24 cellular contexts compared by ENCODE assay signal in the genomic region with DNA sequence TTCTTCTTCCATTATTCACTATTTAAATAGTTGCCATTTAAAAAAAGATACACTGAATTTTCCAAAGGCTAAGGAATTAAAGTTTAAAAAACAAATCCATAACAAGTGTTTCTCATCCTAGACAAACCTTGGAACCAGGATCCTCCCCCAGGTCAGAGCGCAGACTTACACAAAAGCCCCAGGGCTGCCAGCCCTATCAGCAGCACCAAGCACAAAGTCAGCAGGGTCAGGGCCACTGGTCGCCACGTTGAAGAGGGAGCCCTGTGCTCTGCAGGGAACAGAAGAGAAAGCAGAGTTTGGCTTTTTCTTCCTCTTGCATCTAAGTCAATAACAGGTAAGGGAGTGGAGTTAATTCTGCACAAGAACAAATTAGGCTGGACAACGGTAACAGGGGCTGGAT. TPM values are rescaled to one million over a fixed set of nuclear protein-coding genes. Genes with fewer than 3 reads are reported as not detected.
DNase-seq lines count a peak whose midpoint lies in the region; ATAC-seq, FAIRE-seq and TF ChIP-seq lines count a peak whose summit lies in the region.
"Had no signal": no experiment of that assay in that cellular context is flagged by ENCODE, and none has a peak within 500 bp of the region (broad histone marks: within the 10 kb centered on the region; RNA-seq: fewer than 3 reads in every experiment).

No MANE protein-coding gene starts in this region.

- 30% methylated on average over 4 of the region's 4 CpGs for WGBS in liver
- 3% methylated on average over 4 of the region's 4 CpGs for WGBS in HepG2 (ENCODE audit: low lambda C conversion rate)
- 57 to 63% methylated on average over 2 to 4 of the region's 4 CpGs for WGBS in endodermal cell (ENCODE audit: insufficient coverage in 1 of 2, insufficient read length in 1 of 2), 2 experiments
- 35 to 42% (median 38%) methylated on average over 4 of the region's 4 CpGs for WGBS in heart left ventricle, 4 donors
- 87% methylated on average over 4 of the region's 4 CpGs for WGBS in mammary epithelial cell (ENCODE audit: low coverage, missing lambda C conversion rate)

- in situ Hi-C loops in HepG2 (cut with HindIII; ENCODE audit: extremely low pct_ligation_motif_present, low pct_unique_long_range_greater_than_20kb) (no loop called here), mammary epithelial cell (cut with MboI; ENCODE audit: low sequenced_read_pairs in 2 of 2) (no loop called here)

- POLR2A ChIA-PET in HepG2 (lab: Yijun Ruan, JAX), result no interaction called here

- H3K27me3 ChIP-seq in liver (ENCODE audit: control insufficient read depth in 4 of 4, insufficient read depth in 4 of 4, low read length in 3 of 4), result no peaks in the 10 kb centered on the region
- no peaks in the 10 kb centered on the region; a peak in 1 of 5 replicates for H3K27me3 ChIP-seq in HepG2 (ENCODE audit: control insufficient read depth in 1 of 2, insufficient read depth in 2 of 2, low read length in 2 of 2)
- H3K27me3 ChIP-seq in endodermal cell (ENCODE audit: control insufficient read depth, insufficient read depth, low read length, poor library complexity, severe bottlenecking), result no peaks in the 10 kb centered on the region
- H3K27me3 ChIP-seq in neutrophil, result no peaks in the 10 kb centered on the region
- H3K27me3 ChIP-seq in heart left ventricle, result no peaks in the 10 kb centered on the region
- H3K27me3 ChIP-seq in mammary epithelial cell (ENCODE audit: insufficient read depth, low read length), result no peaks in the 10 kb centered on the region
- H3K27me3 ChIP-seq: BLaER1, MG63 had no signal

- TF ChIP-seq CTCF in liver (IDR thresholded peaks at IDR 0.05; ENCODE audit: low read depth, low read length, missing input control), result no peak
- TF ChIP-seq CTCF in HepG2 (CRISPR knock-in tag; IDR thresholded peaks at IDR 0.05), result no peak
- no peak for TF ChIP-seq CTCF in endodermal cell (conservative IDR thresholded peaks at IDR 0.05)
- no peak for TF ChIP-seq CTCF in neutrophil (IDR thresholded peaks at IDR 0.05)
- TF ChIP-seq CTCF in heart left ventricle (IDR thresholded peaks at IDR 0.05), result no peak
- TF ChIP-seq CTCF in mammary epithelial cell (conservative IDR thresholded peaks at IDR 0.05 in 1 of 2, IDR thresholded peaks at IDR 0.05 in 1 of 2; ENCODE audit: extremely low read depth in 1 of 2, insufficient read depth in 1 of 2, low read depth in 1 of 2, low read length in 2 of 2), result no peak

- CTCF ChIA-PET in HepG2 (lab: Yijun Ruan, JAX; ENCODE audit: low intra/inter-chr PET ratio, low total read pairs) (no interaction called here), mammary epithelial cell (lab: Charles Lee; ENCODE audit: low non-redundant PET) (no interaction called here)

- FAIRE-seq in HepG2 (lab: Jason Lieb, UNC), result no peak
- FAIRE-seq: G401.6, K562 had no signal

- TF ChIP-seq EP300 in HepG2 (IDR thresholded peaks at IDR 0.05; ENCODE audit: low read depth in 2 of 2, low read length in 2 of 2) (no peak), HepG2 (CRISPR knock-in tag; IDR thresholded peaks at IDR 0.05; ENCODE audit: borderline replicate concordance) (no peak)

- H3K79me2 ChIP-seq in HepG2 (ENCODE audit: insufficient read depth, low read length), result no peaks in the 10 kb centered on the region
- no peaks in the 10 kb centered on the region for H3K79me2 ChIP-seq in mammary epithelial cell (ENCODE audit: insufficient read depth, low read length)

- no peak overlapping the region for H3K27ac Mint-ChIP-seq in endodermal cell
- H3K27ac Mint-ChIP-seq: CD4-positive, alpha-beta memory T cell had no signal

- no peaks in the 10 kb centered on the region for H3K36me3 ChIP-seq in liver (ENCODE audit: control insufficient read depth in 4 of 4, insufficient read depth in 3 of 4, low read depth in 1 of 4, low read length in 3 of 4)
- H3K36me3 ChIP-seq in HepG2 (replicated peaks in 1 of 2; ENCODE audit: control insufficient read depth in 1 of 2, insufficient read depth in 2 of 2, low read length in 2 of 2), result no peaks in the 10 kb centered on the region
- H3K36me3 ChIP-seq in endodermal cell (ENCODE audit: control insufficient read depth, insufficient read depth, low read length), result no peaks in the 10 kb centered on the region
- H3K36me3 ChIP-seq in neutrophil, result no peaks in the 10 kb centered on the region
- peaks cover 0 to 5% (median 0%) of the 10 kb centered on the region in 9 donors for H3K36me3 ChIP-seq in heart left ventricle
- H3K36me3 ChIP-seq in mammary epithelial cell (ENCODE audit: insufficient read depth, low read length), result no peaks in the 10 kb centered on the region
- H3K36me3 ChIP-seq: BLaER1, MG63 had no signal

- H3K4me2 ChIP-seq in HepG2 (ENCODE audit: low read depth, low read length), result no peak overlapping the region
- no peak overlapping the region for H3K4me2 ChIP-seq in mammary epithelial cell (ENCODE audit: insufficient read depth, low read depth, low read length)
- H3K4me2 ChIP-seq: BLaER1 had no signal

- BruUV-seq in HepG2 (replicated peaks; lab: Mats Ljungman, UMichigan), result no TSS peak
- BruUV-seq in mammary epithelial cell (replicated peaks; lab: Mats Ljungman, UMichigan), result no TSS peak

- H3K27me3 Mint-ChIP-seq in endodermal cell (ENCODE audit: insufficient read depth), result no peaks in the 10 kb centered on the region

- H3K4me3 Mint-ChIP-seq in endodermal cell, result no peak overlapping the region
- H3K4me3 Mint-ChIP-seq: CD4-positive, alpha-beta memory T cell had no signal

- no peak for TF ChIP-seq RAD21 in liver (IDR thresholded peaks at IDR 0.05)
- no peak for TF ChIP-seq RAD21 in HepG2 (CRISPR knock-in tag; IDR thresholded peaks at IDR 0.05)

- H3K27ac ChIP-seq in liver (ENCODE audit: low read depth in 1 of 2, low read length in 2 of 2) (no peak overlapping the region), HepG2 (ENCODE audit: extremely low read length, insufficient read depth, low read length) (no peak overlapping the region), endodermal cell (ENCODE audit: low read depth, low read length) (no peak overlapping the region), neutrophil (peak overlapping the region; percentile 61), heart left ventricle (peak overlapping the region in 1 of 12 donors; percentile 69), mammary epithelial cell (ENCODE audit: insufficient read depth, low read depth, low read length) (no peak overlapping the region)
- H3K27ac ChIP-seq: 22Rv1, BLaER1, GM23248 had no signal

- peaks cover 7% of the 10 kb centered on the region for H3K9me3 Mint-ChIP-seq in endodermal cell

- H3K4me3 ChIP-seq in liver (ENCODE audit: low read depth in 1 of 3, low read length in 3 of 3), result no peak overlapping the region
- no peak overlapping the region for H3K4me3 ChIP-seq in HepG2 (replicated peaks in 1 of 3; ENCODE audit: insufficient read depth in 1 of 3, low read depth in 2 of 3, low read length in 3 of 3)
- no peak overlapping the region for H3K4me3 ChIP-seq in endodermal cell (ENCODE audit: low read length)
- no peak overlapping the region for H3K4me3 ChIP-seq in neutrophil (ENCODE audit: low read depth in 1 of 2, low read length in 1 of 2)
- no peak overlapping the region for H3K4me3 ChIP-seq in heart left ventricle
- no peak overlapping the region for H3K4me3 ChIP-seq in mammary epithelial cell (replicated peaks in 1 of 3; ENCODE audit: insufficient read depth in 1 of 3, low read depth in 2 of 3, low read length in 3 of 3)
- H3K4me3 ChIP-seq: BLaER1, GM23248, K562, MG63 had no signal

- H3K36me3 Mint-ChIP-seq in endodermal cell (ENCODE audit: low read depth), result peaks cover 3% of the 10 kb centered on the region

- H4K20me1 ChIP-seq in HepG2 (ENCODE audit: insufficient read depth, low read length) (no peaks in the 10 kb centered on the region), mammary epithelial cell (ENCODE audit: insufficient read depth, low read length) (no peaks in the 10 kb centered on the region)
- H4K20me1 ChIP-seq: BLaER1 had no signal

- H3K4me1 Mint-ChIP-seq in endodermal cell, result peaks cover 9% of the 10 kb centered on the region

- dilution Hi-C loops in mammary epithelial cell (cut with HindIII; ENCODE audit: low sequenced_read_pairs), result no loop called here

- intact Hi-C loops in HepG2 (cut with micrococcal nuclease; ENCODE audit: unreplicated experiment), result no loop called here
- intact Hi-C loops in heart left ventricle (cut with DNase I), result no loop called here
- intact Hi-C loops in mammary epithelial cell (cut with micrococcal nuclease), result no loop called here

- H3K9me3 ChIP-seq in liver (ENCODE audit: control insufficient read depth in 4 of 4, low read length in 3 of 4) (no peaks in the 10 kb centered on the region), HepG2 (ENCODE audit: low read length) (no peaks in the 10 kb centered on the region), endodermal cell (ENCODE audit: control insufficient read depth, low read length) (peaks cover 12% of the 10 kb centered on the region), neutrophil (no peaks in the 10 kb centered on the region), heart left ventricle (peaks cover 0 to 9% (median 6%) of the 10 kb centered on the region in 12 donors), mammary epithelial cell (replicated peaks; ENCODE audit: insufficient read depth, low read length) (no peaks in the 10 kb centered on the region)

- DNase-seq in HepG2 (ENCODE audit: low spot score) (no peak), endodermal cell (peak; percentile 61), heart left ventricle (no peak), mammary epithelial cell (no peak)
- DNase-seq: ACHN; CD4-positive, alpha-beta memory T cell; GM23248; MG63; NCI-H1048; NCI-H1417 treated with DMSO at 0.1 percent for 48 hours; NCI-H187; NCI-H446; NCI-H526 treated with DMSO at 0.1 percent for 48 hours had no signal

- H3K9ac ChIP-seq in liver (ENCODE audit: low read depth in 1 of 2, low read length in 2 of 2) (no peak overlapping the region), HepG2 (ENCODE audit: insufficient read depth, low read depth, low read length) (no peak overlapping the region), endodermal cell (ENCODE audit: extremely low read depth, low read length, poor library complexity, severe bottlenecking) (no peak overlapping the region), mammary epithelial cell (ENCODE audit: insufficient read depth, low read length) (no peak overlapping the region)
- H3K9ac ChIP-seq: BLaER1, GM23248 had no signal

- ATAC-seq in HepG2, result no peak; the same call in 2 of the 3 replicates
- no peak for ATAC-seq in GM18858 (IDR thresholded peaks at IDR 0.05; ENCODE audit: unreplicated experiment)
- ATAC-seq in HG02678 (IDR thresholded peaks at IDR 0.05; ENCODE audit: unreplicated experiment), result no peak
- ATAC-seq in heart left ventricle, result no peak
- ATAC-seq: K562, Right ventricle myocardium inferior had no signal

- peaks cover 4 to 16% (median 10%) of the 10 kb centered on the region in 4 donors for H3K4me1 ChIP-seq in liver (ENCODE audit: control insufficient read depth in 4 of 4, insufficient read depth in 4 of 4, low read length in 3 of 4)
- H3K4me1 ChIP-seq in HepG2 (ENCODE audit: insufficient read depth, low read length), result no peaks in the 10 kb centered on the region
- H3K4me1 ChIP-seq in endodermal cell (ENCODE audit: control insufficient read depth, insufficient read depth, low read length), result peaks cover 4% of the 10 kb centered on the region
- peaks cover 15 to 20% of the 10 kb centered on the region in 2 experiments for H3K4me1 ChIP-seq in neutrophil (ENCODE audit: control insufficient read depth in 1 of 2, insufficient read depth in 1 of 2, low read depth in 1 of 2, low read length in 1 of 2)
- H3K4me1 ChIP-seq in heart left ventricle, result peaks cover 0 to 51% (median 4%) of the 10 kb centered on the region in 12 donors
- no peaks in the 10 kb centered on the region for H3K4me1 ChIP-seq in mammary epithelial cell (ENCODE audit: insufficient read depth, low read length)

- H2AFZ ChIP-seq in HepG2 (ENCODE audit: low read length) (no peak overlapping the region), mammary epithelial cell (ENCODE audit: low read depth, low read length) (no peak overlapping the region)
- H2AFZ ChIP-seq: GM23248 had no signal

- TF ChIP-seq POLR2A in HepG2 (IDR thresholded peaks at IDR 0.05; ENCODE audit: insufficient read depth in 1 of 2, low read depth in 2 of 2, low read length in 2 of 2) (no peak), heart left ventricle (IDR thresholded peaks at IDR 0.05) (no peak)

RNA-seq across cellular contexts. Expression of a gene that starts 9.8 kb away (rescaled TPM):
- total RNA-seq in liver, result 1 to 10 TPM in 1 of 2 donors, under 1 TPM in 1; 0.09 to 2.1 TPM
- 1 to 10 TPM; 1.1 to 1.2 TPM for polyA plus RNA-seq in liver
- not detected in 2 replicates for total RNA-seq in HepG2 (2016; rRNA removed; fragmentation: Illumina TruSeq; extraction: Trizol)
- not detected in 2 replicates for total RNA-seq in HepG2 (2016; cell fraction: cytosol; rRNA removed; fragmentation: Illumina TruSeq; extraction: Trizol; ENCODE audit: low read depth)
- not detected in 2 replicates for total RNA-seq in HepG2 (2016; cell fraction: insoluble cytoplasmic fraction; rRNA removed; fragmentation: Illumina TruSeq; extraction: Trizol)
- total RNA-seq in HepG2 (2016; cell fraction: membrane; rRNA removed; fragmentation: Illumina TruSeq; extraction: Trizol), result not detected in 2 replicates
- total RNA-seq in HepG2 (2016; cell fraction: nucleus; rRNA removed; fragmentation: Illumina TruSeq; extraction: Trizol), result not detected in 2 replicates
- polyA plus RNA-seq in HepG2 (2011; rRNA removed), result not detected in 2 replicates
- polyA plus RNA-seq in HepG2 (2011; cell fraction: cytosol; rRNA removed), result not detected in 2 replicates
- polyA plus RNA-seq in HepG2 (2011; cell fraction: nucleus; rRNA removed), result not detected in 2 replicates
- polyA plus RNA-seq in HepG2 (2012), result not detected in 2 replicates
- polyA plus RNA-seq in HepG2 (2016; cell fraction: cytosol; fragmentation: Illumina TruSeq; extraction: Trizol; ENCODE audit: low read depth), result not detected in 2 replicates
- polyA plus RNA-seq in HepG2 (2016; cell fraction: insoluble cytoplasmic fraction; fragmentation: Illumina TruSeq; extraction: Trizol; ENCODE audit: low read depth), result not detected in 2 replicates
- polyA plus RNA-seq in HepG2 (2016; cell fraction: membrane; fragmentation: Illumina TruSeq; extraction: Trizol; ENCODE audit: low read depth), result not detected in 2 replicates
- not detected in 2 replicates for polyA plus RNA-seq in HepG2 (2016; cell fraction: nucleus; fragmentation: Illumina TruSeq; extraction: Trizol; ENCODE audit: insufficient read depth, low read depth)
- polyA minus RNA-seq in HepG2 (2011; rRNA and poly(A)+ RNA removed; ENCODE audit: low replicate concordance), result not detected in 2 replicates
- not detected in 2 replicates for polyA minus RNA-seq in HepG2 (2011; cell fraction: cytosol; rRNA and poly(A)+ RNA removed)
- not detected in 2 replicates for polyA minus RNA-seq in HepG2 (2011; cell fraction: nucleus; rRNA and poly(A)+ RNA removed)
- total RNA-seq in endodermal cell, result not detected
- polyA plus RNA-seq in endodermal cell (2013, experiment 1 of 2), result 0.18 TPM
- polyA plus RNA-seq in endodermal cell (2013, experiment 2 of 2), result 0.08 TPM
- 1 to 10 TPM; 1.2 to 7.3 (median 2.5) TPM for total RNA-seq in heart left ventricle
- polyA plus RNA-seq in heart left ventricle, result 1 to 10 TPM; 2.5 to 3.1 TPM
- not detected for total RNA-seq in mammary epithelial cell
- polyA plus RNA-seq in mammary epithelial cell, result not detected
- polyA minus RNA-seq in mammary epithelial cell, result not detected
- total RNA-seq: CD4-positive, alpha-beta memory T cell; GM23248; K562; LHCN-M2; SK-MEL-5 had no signal
- polyA plus RNA-seq: CD4-positive, alpha-beta memory T cell; GM23248 had no signal

RNA-seq across cellular contexts. Expression of a gene that starts 41.0 kb away (rescaled TPM):
- 1 to 10 TPM; 3.6 to 7.0 TPM for total RNA-seq in liver
- polyA plus RNA-seq in liver, result 1 to 10 TPM; 2.8 to 3.9 TPM
- not detected in 2 replicates for total RNA-seq in HepG2 (2016; rRNA removed; fragmentation: Illumina TruSeq; extraction: Trizol)
- total RNA-seq in HepG2 (2016; cell fraction: cytosol; rRNA removed; fragmentation: Illumina TruSeq; extraction: Trizol; ENCODE audit: low read depth), result not detected in 2 replicates
- total RNA-seq in HepG2 (2016; cell fraction: insoluble cytoplasmic fraction; rRNA removed; fragmentation: Illumina TruSeq; extraction: Trizol), result not detected in 2 replicates
- not detected in 2 replicates for total RNA-seq in HepG2 (2016; cell fraction: membrane; rRNA removed; fragmentation: Illumina TruSeq; extraction: Trizol)
- not detected in 2 replicates for total RNA-seq in HepG2 (2016; cell fraction: nucleus; rRNA removed; fragmentation: Illumina TruSeq; extraction: Trizol)
- polyA plus RNA-seq in HepG2 (2011; rRNA removed), result not detected in 2 replicates
- polyA plus RNA-seq in HepG2 (2011; cell fraction: cytosol; rRNA removed), result not detected in 2 replicates
- not detected in 2 replicates for polyA plus RNA-seq in HepG2 (2011; cell fraction: nucleus; rRNA removed)
- polyA plus RNA-seq in HepG2 (2012), result not detected in 2 replicates
- polyA plus RNA-seq in HepG2 (2016; cell fraction: cytosol; fragmentation: Illumina TruSeq; extraction: Trizol; ENCODE audit: low read depth), result not detected in 2 replicates
- polyA plus RNA-seq in HepG2 (2016; cell fraction: insoluble cytoplasmic fraction; fragmentation: Illumina TruSeq; extraction: Trizol; ENCODE audit: low read depth), result not detected in 2 replicates
- not detected in 2 replicates for polyA plus RNA-seq in HepG2 (2016; cell fraction: membrane; fragmentation: Illumina TruSeq; extraction: Trizol; ENCODE audit: low read depth)
- not detected in 2 replicates for polyA plus RNA-seq in HepG2 (2016; cell fraction: nucleus; fragmentation: Illumina TruSeq; extraction: Trizol; ENCODE audit: insufficient read depth, low read depth)
- polyA minus RNA-seq in HepG2 (2011; rRNA and poly(A)+ RNA removed; ENCODE audit: low replicate concordance), result not detected in 2 replicates
- polyA minus RNA-seq in HepG2 (2011; cell fraction: cytosol; rRNA and poly(A)+ RNA removed), result not detected in 2 replicates
- polyA minus RNA-seq in HepG2 (2011; cell fraction: nucleus; rRNA and poly(A)+ RNA removed), result not detected in 2 replicates
- total RNA-seq in endodermal cell, result not detected
- not detected for polyA plus RNA-seq in endodermal cell (2013, experiment 1 of 2)
- not detected for polyA plus RNA-seq in endodermal cell (2013, experiment 2 of 2)
- total RNA-seq in heart left ventricle, result 10 to 100 TPM in 1 of 9 donors, 1 to 10 TPM in 6, under 1 TPM in 2; 0.83 to 31.5 (median 1.9) TPM
- 1 to 10 TPM; 1.1 to 2.7 TPM for polyA plus RNA-seq in heart left ventricle
- not detected for total RNA-seq in mammary epithelial cell
- 0.02 TPM for polyA plus RNA-seq in mammary epithelial cell
- not detected for polyA minus RNA-seq in mammary epithelial cell
- total RNA-seq: GM23248, LHCN-M2, SK-MEL-5 had no signal
- polyA plus RNA-seq: GM23248, K562 had no signal

RNA-seq across cellular contexts. Expression of a gene that starts 58.5 kb away (rescaled TPM):
- total RNA-seq in liver (under 1 TPM in 1 of 2 donors, not detected in 1; 0.14 TPM), HepG2 (2016; rRNA removed; fragmentation: Illumina TruSeq; extraction: Trizol) (not detected in 2 replicates), endodermal cell (not detected), heart left ventricle (under 1 TPM in 4 of 9 donors, not detected in 5; 0.12 to 0.24 (median 0.22) TPM), mammary epithelial cell (not detected)
- polyA plus RNA-seq in liver (under 1 TPM in 1 of 2 donors, not detected in 1; 0.03 TPM), HepG2 (2011; rRNA removed) (not detected in 2 replicates), heart left ventricle (under 1 TPM in 1 of 2 donors, not detected in 1; 0.04 TPM), mammary epithelial cell (not detected)
- total RNA-seq in HepG2 (2016; cell fraction: cytosol; rRNA removed; fragmentation: Illumina TruSeq; extraction: Trizol; ENCODE audit: low read depth), result not detected in 2 replicates
- total RNA-seq in HepG2 (2016; cell fraction: insoluble cytoplasmic fraction; rRNA removed; fragmentation: Illumina TruSeq; extraction: Trizol), result not detected in 2 replicates
- not detected in 2 replicates for total RNA-seq in HepG2 (2016; cell fraction: membrane; rRNA removed; fragmentation: Illumina TruSeq; extraction: Trizol)
- not detected in 2 replicates for total RNA-seq in HepG2 (2016; cell fraction: nucleus; rRNA removed; fragmentation: Illumina TruSeq; extraction: Trizol)
- not detected in 2 replicates for polyA plus RNA-seq in HepG2 (2011; cell fraction: cytosol; rRNA removed)
- polyA plus RNA-seq in HepG2 (2011; cell fraction: nucleus; rRNA removed), result not detected in 2 replicates
- not detected in 2 replicates for polyA plus RNA-seq in HepG2 (2012)
- polyA plus RNA-seq in HepG2 (2016; cell fraction: cytosol; fragmentation: Illumina TruSeq; extraction: Trizol; ENCODE audit: low read depth), result not detected in 2 replicates
- not detected in 2 replicates for polyA plus RNA-seq in HepG2 (2016; cell fraction: insoluble cytoplasmic fraction; fragmentation: Illumina TruSeq; extraction: Trizol; ENCODE audit: low read depth)
- polyA plus RNA-seq in HepG2 (2016; cell fraction: membrane; fragmentation: Illumina TruSeq; extraction: Trizol; ENCODE audit: low read depth), result not detected in 2 replicates
- polyA plus RNA-seq in HepG2 (2016; cell fraction: nucleus; fragmentation: Illumina TruSeq; extraction: Trizol; ENCODE audit: insufficient read depth, low read depth), result not detected in 2 replicates
- not detected in 2 replicates for polyA minus RNA-seq in HepG2 (2011; rRNA and poly(A)+ RNA removed; ENCODE audit: low replicate concordance)
- not detected in 2 replicates for polyA minus RNA-seq in HepG2 (2011; cell fraction: cytosol; rRNA and poly(A)+ RNA removed)
- polyA minus RNA-seq in HepG2 (2011; cell fraction: nucleus; rRNA and poly(A)+ RNA removed), result not detected in 2 replicates
- polyA plus RNA-seq in endodermal cell (2013, experiment 1 of 2), result not detected
- polyA plus RNA-seq in endodermal cell (2013, experiment 2 of 2), result not detected
- not detected for polyA minus RNA-seq in mammary epithelial cell
- total RNA-seq: CD4-positive, alpha-beta memory T cell; GM23248; K562; LHCN-M2; Right ventricle myocardium inferior; SK-MEL-5 had no signal
- polyA plus RNA-seq: CD4-positive, alpha-beta memory T cell; GM23248; K562 had no signal
